16 cellular contexts compared by ENCODE assay signal in genomic region chr1:174818014-174818616, GRCh38.
A peak's percentile ranks its signal among the peaks of the same experiment; 100 is the strongest.
DNase-seq lines count a peak whose midpoint lies in the region; ATAC-seq and TF ChIP-seq lines count a peak whose summit lies in the region.
"Had no signal": no experiment of that assay in that cellular context is flagged by ENCODE, and none has a peak within 500 bp of the region (broad histone marks: within the 10 kb centered on the region; RNA-seq: fewer than 3 reads in every experiment).

No MANE protein-coding gene starts in this region.

- no peaks in the 10 kb centered on the region for H3K9me3 Mint-ChIP-seq in stimulated activated effector memory CD8-positive, alpha-beta T cell treated with anti-CD3 and anti-CD28 coated beads, Interleukin-12 subunit alpha, Interleukin-12 subunit beta, amount 100 ng/mL, for 72 hours
- H3K9me3 Mint-ChIP-seq: activated naive CD8-positive, alpha-beta T cell treated with anti-CD3 and anti-CD28 coated beads, Interleukin-2, amount 10 ng/mL, durations not matched to agents 7 days and 5 days; CD8-positive, alpha-beta T cell had no signal

- H3K9me3 ChIP-seq in mammary epithelial cell (replicated peaks; ENCODE audit: insufficient read depth, low read length): no peaks in the 10 kb centered on the region
- H3K9me3 ChIP-seq in breast epithelium: no peaks in the 10 kb centered on the region
- H3K9me3 ChIP-seq: thoracic aorta had no signal

- H3K4me1 ChIP-seq in mammary epithelial cell (ENCODE audit: insufficient read depth, low read length) (peaks cover 48% of the 10 kb centered on the region), breast epithelium (no peaks in the 10 kb centered on the region)

- H4K20me1 ChIP-seq in mammary epithelial cell (ENCODE audit: insufficient read depth, low read length): no peaks in the 10 kb centered on the region

- ATAC-seq in GM21619 (IDR thresholded peaks at IDR 0.05; ENCODE audit: unreplicated experiment) (peak; percentile 61), HG03378 (IDR thresholded peaks at IDR 0.05; ENCODE audit: unreplicated experiment) (peak; percentile 60), HG03565 (IDR thresholded peaks at IDR 0.05; ENCODE audit: unreplicated experiment) (no peak), GM18520 (IDR thresholded peaks at IDR 0.05; ENCODE audit: unreplicated experiment) (no peak)
- peak; percentile 12 for ATAC-seq in stimulated activated effector memory CD8-positive, alpha-beta T cell treated with anti-CD3 and anti-CD28 coated beads, Interleukin-12 subunit alpha, Interleukin-12 subunit beta, amount 100 ng/mL, for 72 hours
- ATAC-seq: activated CD8-positive, alpha-beta memory T cell treated with anti-CD3 and anti-CD28 coated beads, Interleukin-2, amount 10 ng/mL, durations not matched to agents 7 days and 5 days; CD8-positive, alpha-beta T cell; PC-3 had no signal

- H3K27me3 ChIP-seq in mammary epithelial cell (ENCODE audit: insufficient read depth, low read length) (no peaks in the 10 kb centered on the region), breast epithelium (no peaks in the 10 kb centered on the region)

- no TSS peak for BruUV-seq in mammary epithelial cell (replicated peaks; lab: Mats Ljungman, UMichigan)

- H3K9ac ChIP-seq in mammary epithelial cell (ENCODE audit: insufficient read depth, low read length): no peak overlapping the region

- H3K4me3 ChIP-seq in mammary epithelial cell (replicated peaks in 1 of 3; ENCODE audit: insufficient read depth in 1 of 3, low read depth in 2 of 3, low read length in 3 of 3) (no peak overlapping the region), breast epithelium (no peak overlapping the region)
- H3K4me3 ChIP-seq: thoracic aorta had no signal

- H3K27ac ChIP-seq in mammary epithelial cell (ENCODE audit: insufficient read depth, low read depth, low read length) (peak overlapping the region; percentile 30), breast epithelium (no peak overlapping the region)
- H3K27ac ChIP-seq: thoracic aorta had no signal

- CTCF ChIA-PET in mammary epithelial cell (lab: Charles Lee; ENCODE audit: low non-redundant PET) (no interaction called here), HEK293T (lab: Yijun Ruan, JAX) (no interaction called here)

- no peak overlapping the region for H3K4me2 ChIP-seq in mammary epithelial cell (ENCODE audit: insufficient read depth, low read depth, low read length)

- no peak for TF ChIP-seq CTCF in mammary epithelial cell (conservative IDR thresholded peaks at IDR 0.05 in 1 of 2, IDR thresholded peaks at IDR 0.05 in 1 of 2; ENCODE audit: extremely low read depth in 1 of 2, insufficient read depth in 1 of 2, low read depth in 1 of 2, low read length in 2 of 2)
- no peak for TF ChIP-seq CTCF in breast epithelium (IDR thresholded peaks at IDR 0.05)

- no peak for DNase-seq in mammary epithelial cell
- no peak for DNase-seq in breast epithelium (ENCODE audit: low spot score in 2 of 2)
- no peak for DNase-seq in stimulated activated effector memory CD8-positive, alpha-beta T cell treated with anti-CD3 and anti-CD28 coated beads, Interleukin-12 subunit alpha, Interleukin-12 subunit beta, amount 100 ng/mL, for 72 hours (ENCODE audit: low spot score in 2 of 2)
- no peak for DNase-seq in HEK293T (ENCODE audit: extremely low spot score)
- DNase-seq: activated CD8-positive, alpha-beta memory T cell treated with anti-CD3 and anti-CD28 coated beads, Interleukin-2, amount 10 ng/mL, durations not matched to agents 7 days and 5 days; activated naive CD8-positive, alpha-beta T cell treated with anti-CD3 and anti-CD28 coated beads, Interleukin-2, amount 10 ng/mL, durations not matched to agents 7 days and 5 days; CD8-positive, alpha-beta T cell; cerebellar nuclear complex; NCI-H1436; NCI-H446 treated with DMSO at 0.1 percent for 48 hours had no signal

- H3K4me3 Mint-ChIP-seq in stimulated activated effector memory CD8-positive, alpha-beta T cell treated with anti-CD3 and anti-CD28 coated beads, Interleukin-12 subunit alpha, Interleukin-12 subunit beta, amount 100 ng/mL, for 72 hours: no peak overlapping the region
- H3K4me3 Mint-ChIP-seq: activated CD8-positive, alpha-beta memory T cell treated with anti-CD3 and anti-CD28 coated beads, Interleukin-2, amount 10 ng/mL, durations not matched to agents 7 days and 5 days; activated naive CD8-positive, alpha-beta T cell treated with anti-CD3 and anti-CD28 coated beads, Interleukin-2, amount 10 ng/mL, durations not matched to agents 7 days and 5 days; CD8-positive, alpha-beta T cell had no signal

- peaks cover 31% of the 10 kb centered on the region for H3K4me1 Mint-ChIP-seq in stimulated activated effector memory CD8-positive, alpha-beta T cell treated with anti-CD3 and anti-CD28 coated beads, Interleukin-12 subunit alpha, Interleukin-12 subunit beta, amount 100 ng/mL, for 72 hours

- no peak overlapping the region for H2AFZ ChIP-seq in mammary epithelial cell (ENCODE audit: low read depth, low read length)

- POLR2A ChIA-PET in HEK293T (lab: Yijun Ruan, JAX): no interaction called here

- 67% methylated on average over 4 of the region's 4 CpGs for WGBS in mammary epithelial cell (ENCODE audit: low coverage, missing lambda C conversion rate)

- in situ Hi-C loops in mammary epithelial cell (cut with MboI; ENCODE audit: low sequenced_read_pairs in 2 of 2): no loop called here

- intact Hi-C loops in mammary epithelial cell (cut with micrococcal nuclease) (loop anchor here (5.0 kb wide), 1 partner anchor 179 kb away; the partner anchor contains the start of gene CACYBP), breast epithelium (cut with DNase I; ENCODE audit: low total_unique reads) (no loop called here)

- peak overlapping the region; percentile 4 for H3K27ac Mint-ChIP-seq in stimulated activated effector memory CD8-positive, alpha-beta T cell treated with anti-CD3 and anti-CD28 coated beads, Interleukin-12 subunit alpha, Interleukin-12 subunit beta, amount 100 ng/mL, for 72 hours
- H3K27ac Mint-ChIP-seq: activated CD8-positive, alpha-beta memory T cell treated with anti-CD3 and anti-CD28 coated beads, Interleukin-2, amount 10 ng/mL, durations not matched to agents 7 days and 5 days; activated naive CD8-positive, alpha-beta T cell treated with anti-CD3 and anti-CD28 coated beads, Interleukin-2, amount 10 ng/mL, durations not matched to agents 7 days and 5 days; CD8-positive, alpha-beta T cell had no signal

- no peak for TF ChIP-seq POLR2A in breast epithelium (IDR thresholded peaks at IDR 0.05)

- dilution Hi-C loops in mammary epithelial cell (cut with HindIII; ENCODE audit: low sequenced_read_pairs): no loop called here

- H3K79me2 ChIP-seq in mammary epithelial cell (ENCODE audit: insufficient read depth, low read length): no peaks in the 10 kb centered on the region

- H3K36me3 Mint-ChIP-seq in stimulated activated effector memory CD8-positive, alpha-beta T cell treated with anti-CD3 and anti-CD28 coated beads, Interleukin-12 subunit alpha, Interleukin-12 subunit beta, amount 100 ng/mL, for 72 hours: peaks cover 23% of the 10 kb centered on the region

- no peaks in the 10 kb centered on the region for H3K36me3 ChIP-seq in mammary epithelial cell (ENCODE audit: insufficient read depth, low read length)
- no peaks in the 10 kb centered on the region for H3K36me3 ChIP-seq in breast epithelium
- H3K36me3 ChIP-seq: thoracic aorta had no signal

TF ChIP-seq in HEK293T, 16 proteins besides CTCF, POLR2A, EP300 and RAD21:
- TF ChIP-seq NFRKB (IDR thresholded peaks at IDR 0.05) (no peak), BHLHE40 (IDR thresholded peaks at IDR 0.05; ENCODE audit: borderline replicate concordance) (no peak)

Comparison
In these comparisons a context has a peak if more than half of its experiments do, and no peak if none do; other contexts are left out.
1. ATAC-seq: peak in GM21619 (single experiment), HG03378 (single experiment) and stimulated activated effector memory CD8-positive, alpha-beta T cell treated with anti-CD3 and anti-CD28 coated beads, Interleukin-12 subunit alpha, Interleukin-12 subunit beta, amount 100 ng/mL, for 72 hours (single experiment); none in HG03565 (single experiment) and GM18520 (single experiment).